Comparison of ENCODE assay signal across 8 cellular contexts in the genomic region with DNA sequence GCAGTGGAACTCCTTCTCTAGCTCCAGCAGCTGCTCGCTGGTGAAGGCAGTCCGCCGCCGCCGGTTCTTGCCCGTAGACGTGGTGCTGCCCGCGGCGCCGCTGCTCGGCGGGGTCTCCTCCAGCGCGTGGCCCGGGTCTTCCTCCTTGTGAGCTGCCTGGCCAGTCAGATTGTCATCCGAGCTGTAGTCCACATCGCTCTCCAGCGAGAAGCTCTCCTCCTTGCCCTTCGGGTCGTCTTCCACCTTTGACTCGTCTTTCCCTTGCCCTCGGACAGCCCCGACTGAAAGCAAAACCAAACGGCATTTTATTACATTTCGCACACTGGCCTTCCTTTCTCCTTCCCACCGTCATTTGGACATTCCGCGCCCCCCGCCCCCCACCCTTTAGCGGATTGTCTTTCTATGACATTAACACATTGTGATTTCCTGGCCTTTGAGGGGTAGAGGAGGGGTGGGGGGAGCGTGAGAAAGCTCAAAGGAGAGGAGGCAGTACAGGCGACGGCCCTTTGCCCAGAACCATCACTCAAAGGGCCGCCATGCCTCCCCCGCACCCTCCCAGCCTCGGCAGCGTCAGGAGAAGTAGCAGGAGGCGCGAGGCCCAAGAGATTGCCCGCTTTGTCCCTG. TPM values are rescaled to one million over a fixed set of nuclear protein-coding genes. Genes with fewer than 3 reads are reported as not detected.
A peak's percentile ranks its signal among the peaks of the same experiment; 100 is the strongest.
DNase-seq lines count a peak whose midpoint lies in the region; TF ChIP-seq lines count a peak whose summit lies in the region.
"Had no signal": no experiment of that assay in that cellular context is flagged by ENCODE, and none has a peak within 500 bp of the region (broad histone marks: within the 10 kb centered on the region; RNA-seq: fewer than 3 reads in every experiment).

No MANE protein-coding gene starts in this region.

- DNase-seq in EH (ENCODE audit: low read depth): peak; percentile 64
- DNase-seq in SJCRH30: no peak
- no peak for DNase-seq in fibroblast of the aortic adventitia (ENCODE audit: low read depth)
- peak; percentile 79 for DNase-seq in retina
- no peak for DNase-seq in amygdala (lab: John Stamatoyannopoulos, UW)
- no peak for DNase-seq in cortex of kidney (lab: John Stamatoyannopoulos, UW)
- DNase-seq in H4 (ENCODE audit: low spot score): no peak

- TF ChIP-seq CTCF in fibroblast of the aortic adventitia (IDR thresholded peaks at IDR 0.05; ENCODE audit: insufficient read depth, low read length): no peak

- peak overlapping the region; percentile 84 for H3K4me3 ChIP-seq in SJCRH30
- peak overlapping the region; percentile 33 for H3K4me3 ChIP-seq in fibroblast of the aortic adventitia (ENCODE audit: low read depth, low read length)

- no peaks in the 10 kb centered on the region for H3K9me3 ChIP-seq in SJCRH30 (replicated peaks)

- H3K36me3 ChIP-seq in SJCRH30: peaks cover 17% of the 10 kb centered on the region

- H3K4me1 ChIP-seq in SJCRH30: peaks cover 7% of the 10 kb centered on the region; the same call in 1 of the 2 replicates

- no peaks in the 10 kb centered on the region for H3K27me3 ChIP-seq in SJCRH30

- H3K27ac ChIP-seq in SJCRH30: no peak overlapping the region; the same call in 1 of the 2 replicates

RNA-seq across cellular contexts. Expression of gene GBX2, which starts 1.9 kb away (rescaled TPM):
- total RNA-seq in SJCRH30 (2014; rRNA removed; shearing (Covaris generic)): 17.9 and 18.4 TPM in 2 replicates
- total RNA-seq in fibroblast of the aortic adventitia (ENCODE audit: low replicate concordance): 0.25 TPM in 1 of 2 replicates, not detected in the other
- 0.04 and 1.1 TPM in 2 replicates for total RNA-seq in H4 (2014; rRNA removed; shearing (Covaris generic))
- total RNA-seq: activated CD8-positive, alpha-beta memory T cell treated with anti-CD3 and anti-CD28 coated beads for 36 hours had no signal

Comparison
In these comparisons a context has a peak if more than half of its experiments do, and no peak if none do; other contexts are left out.
1. DNase-seq: peak in EH (single experiment) and retina (single experiment); none in SJCRH30 (0 of 2), fibroblast of the aortic adventitia (single experiment), amygdala (0 of 56), cortex of kidney (single experiment) and H4 (single experiment).